In the genomic region with DNA sequence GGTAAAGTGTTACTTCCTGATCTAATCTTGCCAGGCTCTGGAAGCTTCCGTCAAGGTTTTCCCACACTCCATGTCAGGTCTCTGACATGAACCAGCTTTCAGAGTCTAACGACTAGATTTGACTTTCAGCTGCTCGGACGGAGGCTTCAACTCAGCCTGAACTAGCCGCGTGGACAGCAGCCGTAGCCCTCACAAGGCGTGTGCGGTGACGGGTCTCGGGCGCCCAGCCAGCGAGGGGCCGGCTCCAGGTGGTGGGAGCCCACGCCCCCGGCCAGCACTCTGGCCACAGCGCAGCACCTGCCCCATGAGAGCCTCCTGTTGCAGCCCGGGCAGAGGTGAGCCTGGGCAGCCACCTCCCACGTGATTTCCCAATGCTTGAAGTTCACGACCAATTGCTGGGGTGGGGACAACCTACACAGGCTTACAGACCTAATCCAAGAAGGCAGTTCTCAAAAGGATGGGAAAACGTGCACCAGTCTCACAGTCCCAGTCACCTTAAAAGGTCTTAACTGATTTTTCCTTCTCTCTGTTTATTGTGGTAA, we compare ENCODE assay signal across 21 cellular contexts. TPM values are rescaled to one million over a fixed set of nuclear protein-coding genes. Genes with fewer than 3 reads are reported as not detected.
DNase-seq lines count a peak whose midpoint lies in the region; ATAC-seq, FAIRE-seq and TF ChIP-seq lines count a peak whose summit lies in the region.
"Had no signal": no experiment of that assay in that cellular context is flagged by ENCODE, and none has a peak within 500 bp of the region (broad histone marks: within the 10 kb centered on the region; RNA-seq: fewer than 3 reads in every experiment).

No MANE protein-coding gene starts in this region.

- H3K4me1 ChIP-seq in BLaER1 treated with 17β-estradiol and CSF1 and Interleukin-3, amounts not matched to agents 10 nM and 100 nM, result peaks cover 53 to 97% (median 91%) of the 10 kb centered on the region in 10 experiments
- peaks cover 3% of the 10 kb centered on the region; the same call in 1 of the 2 replicates for H3K4me1 ChIP-seq in H9 (ENCODE audit: insufficient read depth, low read length)
- H3K4me1 ChIP-seq in K562 (replicated peaks in 1 of 2; ENCODE audit: control insufficient read depth in 2 of 2, insufficient read depth in 2 of 2, low read length in 2 of 2), result peaks cover 16 to 38% of the 10 kb centered on the region in 2 experiments
- peaks cover 5 to 13% of the 10 kb centered on the region in 2 donors for H3K4me1 ChIP-seq in ascending aorta
- H3K4me1 ChIP-seq in HAP-1, result peaks cover 21% of the 10 kb centered on the region

- no CpG with 5 or more reads among the region's 21 CpGs for WGBS in H9 (ENCODE audit: extremely low coverage, insufficient read length, low lambda C conversion rate)
- WGBS in K562 (ENCODE audit: insufficient coverage, low coverage, missing lambda C conversion rate), result under 1% methylated on average over 21 of the region's 21 CpGs

- DNase-seq in H9 (no peak), K562 (ENCODE audit: extremely low read depth in 1 of 4, low spot score in 3 of 4) (no peak), mesothelial cell of epicardium (ENCODE audit: low spot score in 2 of 2, unreplicated experiment in 2 of 2) (no peak), ascending aorta (ENCODE audit: low spot score in 2 of 2) (no peak), HAP-1 (ENCODE audit: low spot score in 2 of 2) (no peak)
- DNase-seq in stimulated activated CD4-positive, alpha-beta T cell treated with anti-CD3 and anti-CD28 coated beads, Interleukin-15, amount 100 ng/mL, for 24 hours, result no peak
- DNase-seq: dorsolateral prefrontal cortex, foreskin melanocyte, kidney glomerular epithelial cell, NCI-H1105 treated with DMSO at 0.1 percent for 48 hours, NCI-H2081 treated with DMSO at 0.1 percent for 48 hours, NCI-H510A treated with DMSO at 0.1 percent for 48 hours, thyroid gland had no signal

- POLR2A ChIA-PET in K562 (lab: Yijun Ruan, JAX), result interaction anchor here (0.7 kb wide), 1 partner anchor 37 kb away, joined by 3 read pairs; no protein-coding TSS in a partner anchor

- no peak overlapping the region for H2BK120ac ChIP-seq in H9 (ENCODE audit: low read depth, low read length, poor library complexity, severe bottlenecking)

- no peak overlapping the region for H2AFZ ChIP-seq in H9 (ENCODE audit: low read length)
- no peak overlapping the region for H2AFZ ChIP-seq in K562 (ENCODE audit: low read depth, low read length)

- TF ChIP-seq EP300 in K562 (IDR thresholded peaks at IDR 0.05; ENCODE audit: low read length), result no peak

- CTCF ChIA-PET in K562 (lab: Yijun Ruan, JAX; ENCODE audit: low intra/inter-chr PET ratio), result interaction anchor here (0.8 kb wide), 1 partner anchor 244 kb away, joined by 3 read pairs; no protein-coding TSS in a partner anchor

- H3K27me3 Mint-ChIP-seq in H9 (ENCODE audit: low read depth) (peaks cover 1% of the 10 kb centered on the region; the same call in 1 of the 2 replicates), mesothelial cell of epicardium (ENCODE audit: low read depth) (no peaks in the 10 kb centered on the region)

- in situ Hi-C loops in K562 (cut with MboI), result no loop called here
- in situ Hi-C loops in HAP-1 (cut with MboI; ENCODE audit: low sequenced_read_pairs), result loop anchor here (10.0 kb wide), 1 partner anchor 205 kb away; no protein-coding TSS in a partner anchor

- peak; percentile 15 for FAIRE-seq in K562 (lab: Jason Lieb, UNC)

- H4K20me1 ChIP-seq in BLaER1 treated with 17β-estradiol and CSF1 and Interleukin-3, amounts not matched to agents 10 nM and 100 nM, result peaks cover 3 to 47% (median 17%) of the 10 kb centered on the region in 11 experiments; a peak in 14 of 22 replicates
- no peaks in the 10 kb centered on the region for H4K20me1 ChIP-seq in H9 (ENCODE audit: control insufficient read depth, insufficient read depth, insufficient read length)
- peaks cover 7% of the 10 kb centered on the region for H4K20me1 ChIP-seq in K562 (replicated peaks; ENCODE audit: control insufficient read depth, insufficient read depth, low read length)

- H3K4me1 Mint-ChIP-seq in H9, result peaks cover 47 to 61% of the 10 kb centered on the region in 2 experiments
- peaks cover 64% of the 10 kb centered on the region for H3K4me1 Mint-ChIP-seq in mesothelial cell of epicardium

- peaks cover 0 to 36% (median 17%) of the 10 kb centered on the region in 11 experiments; a peak in 14 of 22 replicates for H3K27me3 ChIP-seq in BLaER1 treated with 17β-estradiol and CSF1 and Interleukin-3, amounts not matched to agents 10 nM and 100 nM
- no peaks in the 10 kb centered on the region for H3K27me3 ChIP-seq in H9 (ENCODE audit: insufficient read depth, low read length)
- H3K27me3 ChIP-seq in K562 (ENCODE audit: control insufficient read depth in 2 of 2, insufficient read depth in 2 of 2, low read length in 2 of 2), result peaks cover 54 to 76% of the 10 kb centered on the region in 2 experiments
- H3K27me3 ChIP-seq in ascending aorta, result no peaks in the 10 kb centered on the region
- no peaks in the 10 kb centered on the region for H3K27me3 ChIP-seq in HAP-1 (ENCODE audit: low read depth)
- H3K27me3 ChIP-seq: dorsolateral prefrontal cortex, right atrium auricular region, SJSA1, thyroid gland had no signal

- H2AK5ac ChIP-seq in H9 (ENCODE audit: insufficient read length, low read length), result no peak overlapping the region

- no peak for TF ChIP-seq CTCF in H9 (conservative IDR thresholded peaks at IDR 0.05)
- no peak for TF ChIP-seq CTCF in K562 (IDR thresholded peaks at IDR 0.05 in 2 of 3, conservative IDR thresholded peaks at IDR 0.05 in 1 of 3; ENCODE audit: insufficient read depth in 2 of 3, low read depth in 1 of 3, low read length in 3 of 3)
- TF ChIP-seq CTCF in mesothelial cell of epicardium (IDR thresholded peaks at IDR 0.05; ENCODE audit: unreplicated experiment), result no peak
- no peak for TF ChIP-seq CTCF in ascending aorta (IDR thresholded peaks at IDR 0.05)

- no peak overlapping the region for H2BK20ac ChIP-seq in H9 (ENCODE audit: low read depth, low read length, poor library complexity, severe bottlenecking)

- peaks cover 9% of the 10 kb centered on the region for H3K79me1 ChIP-seq in H9 (ENCODE audit: insufficient read depth, low read depth, low read length, poor library complexity, severe bottlenecking)

- H2BK12ac ChIP-seq in H9 (ENCODE audit: insufficient read length, low read depth, low read length), result no peak overlapping the region

- no peak overlapping the region for H4K5ac ChIP-seq in H9 (ENCODE audit: insufficient read length, low read depth, low read length)

- H3K9me3 Mint-ChIP-seq in H9, result no peaks in the 10 kb centered on the region; a peak in 1 of 5 replicates
- no peaks in the 10 kb centered on the region for H3K9me3 Mint-ChIP-seq in mesothelial cell of epicardium
- H3K9me3 Mint-ChIP-seq: activated T-helper 1 cell treated with anti-CD3 and anti-CD28 coated beads, Interleukin-12 subunit alpha, Interleukin-12 subunit beta, Interleukin-2, Interleukin-4 antibody, amounts not matched to agents 30 ng/mL and 10 ng/mL and 1 ng/mL, durations not matched to agents 14 hours and 24 hours and 36 hours; stimulated activated memory B cell treated with anti-CD40 and anti-IgM and Interleukin-4, amounts not matched to agents 10 μg/mL and 1 μg/mL and 100 μg/mL, for 72 hours had no signal

- H3K79me2 ChIP-seq in H9 (ENCODE audit: insufficient read depth, low read length), result peaks cover 2% of the 10 kb centered on the region; the same call in 1 of the 2 replicates
- no peaks in the 10 kb centered on the region for H3K79me2 ChIP-seq in K562 (ENCODE audit: control insufficient read depth, insufficient read depth, low read length)

- no peak overlapping the region for H3K4me3 ChIP-seq in BLaER1 treated with 17β-estradiol and CSF1 and Interleukin-3, amounts not matched to agents 10 nM and 100 nM
- H3K4me3 ChIP-seq in K562, result no peak overlapping the region
- H3K4me3 ChIP-seq in ascending aorta, result no peak overlapping the region
- no peak overlapping the region for H3K4me3 ChIP-seq in HAP-1
- H3K4me3 ChIP-seq: dorsolateral prefrontal cortex, right atrium auricular region, SJSA1, thyroid gland had no signal

- H2BK15ac ChIP-seq in H9 (ENCODE audit: low read depth, low read length), result no peak overlapping the region

- H3K23ac ChIP-seq in H9 (ENCODE audit: insufficient read length, low read depth, low read length), result no peak overlapping the region

- H3K36me3 Mint-ChIP-seq in H9 (ENCODE audit: insufficient read depth in 1 of 3, low read depth in 3 of 3) (peaks cover 0 to 7% (median 0%) of the 10 kb centered on the region in 3 experiments; a peak in 1 of 7 replicates), mesothelial cell of epicardium (no peaks in the 10 kb centered on the region)
- H3K36me3 Mint-ChIP-seq: stimulated activated memory B cell treated with anti-CD40 and anti-IgM and Interleukin-4, amounts not matched to agents 10 μg/mL and 1 μg/mL and 100 μg/mL, for 72 hours had no signal

- no peak for ATAC-seq in K562
- ATAC-seq in GM21717 (IDR thresholded peaks at IDR 0.05; ENCODE audit: unreplicated experiment), result no peak
- ATAC-seq: stimulated activated memory B cell treated with anti-CD40 and anti-IgM and Interleukin-4, amounts not matched to agents 10 μg/mL and 1 μg/mL and 100 μg/mL, for 72 hours had no signal

- no peaks in the 10 kb centered on the region for H3K9me1 ChIP-seq in K562 (ENCODE audit: control insufficient read depth, insufficient read depth, low read length)

- BruUV-seq in K562 (replicated peaks; lab: Mats Ljungman, UMichigan), result no TSS peak

- TF ChIP-seq RAD21 in K562 (CRISPR knock-in tag; conservative IDR thresholded peaks at IDR 0.05 in 1 of 2, IDR thresholded peaks at IDR 0.05 in 1 of 2), result no peak

- H3K27ac Mint-ChIP-seq in H9, result peak overlapping the region in 2 of 3 experiments; percentile 21 to 59; a peak in 2 of 7 replicates
- peak overlapping the region; percentile 17 for H3K27ac Mint-ChIP-seq in mesothelial cell of epicardium
- H3K27ac Mint-ChIP-seq: activated T-helper 1 cell treated with anti-CD3 and anti-CD28 coated beads, Interleukin-12 subunit alpha, Interleukin-12 subunit beta, Interleukin-2, Interleukin-4 antibody, amounts not matched to agents 30 ng/mL and 10 ng/mL and 1 ng/mL, durations not matched to agents 14 hours and 24 hours and 36 hours had no signal

- no peak overlapping the region for H3K4ac ChIP-seq in H9 (ENCODE audit: low read depth, low read length)

- no peak overlapping the region for H3T11ph ChIP-seq in H9 (ENCODE audit: low read length)

- H3K27ac ChIP-seq in BLaER1 treated with 17β-estradiol and CSF1 and Interleukin-3, amounts not matched to agents 10 nM and 100 nM, result no peak overlapping the region
- H3K27ac ChIP-seq in H9 (ENCODE audit: insufficient read length, low read depth, low read length), result no peak overlapping the region
- H3K27ac ChIP-seq in K562 (ENCODE audit: extremely low read depth, low read depth, low read length), result no peak overlapping the region
- H3K27ac ChIP-seq in ascending aorta, result no peak overlapping the region
- H3K27ac ChIP-seq: dorsolateral prefrontal cortex, epithelial cell of prostate, right atrium auricular region, SJSA1, thyroid gland had no signal

- H3K4me3 Mint-ChIP-seq in H9 (no peak overlapping the region), mesothelial cell of epicardium (no peak overlapping the region)
- H3K4me3 Mint-ChIP-seq: stimulated activated memory B cell treated with anti-CD40 and anti-IgM and Interleukin-4, amounts not matched to agents 10 μg/mL and 1 μg/mL and 100 μg/mL, for 72 hours had no signal

- H3K23me2 ChIP-seq in H9 (ENCODE audit: insufficient read length, low read depth, low read length, poor library complexity, severe bottlenecking), result no peaks in the 10 kb centered on the region

- H4K8ac ChIP-seq in H9 (replicated peaks; ENCODE audit: insufficient read length, low read depth, low read length), result no peak overlapping the region

- H3K36me3 ChIP-seq in BLaER1 treated with 17β-estradiol and CSF1 and Interleukin-3, amounts not matched to agents 10 nM and 100 nM, result no peaks in the 10 kb centered on the region
- no peaks in the 10 kb centered on the region for H3K36me3 ChIP-seq in K562 (ENCODE audit: control insufficient read depth, insufficient read depth, low read length)
- no peaks in the 10 kb centered on the region for H3K36me3 ChIP-seq in ascending aorta
- H3K36me3 ChIP-seq in HAP-1 (replicated peaks), result no peaks in the 10 kb centered on the region
- H3K36me3 ChIP-seq: right atrium auricular region, thyroid gland had no signal

- intact Hi-C loops in K562 (cut with micrococcal nuclease), result loop anchor here (5.0 kb wide), 1 partner anchor 178 kb away; no protein-coding TSS in a partner anchor
- intact Hi-C loops in ascending aorta (cut with DNase I), result loop anchor here (2.0 kb wide), 1 partner anchor 199 kb away; no protein-coding TSS in a partner anchor

- H4K91ac ChIP-seq in H9 (ENCODE audit: insufficient read length, low read depth, low read length), result no peak overlapping the region

- peak overlapping the region in 8 of 11 experiments; percentile 11 to 91 (median 81); a peak in 9 of 22 replicates for H3K4me2 ChIP-seq in BLaER1 treated with 17β-estradiol and CSF1 and Interleukin-3, amounts not matched to agents 10 nM and 100 nM
- H3K4me2 ChIP-seq in H9 (ENCODE audit: insufficient read depth, insufficient read length, low read length) (no peak overlapping the region), K562 (ENCODE audit: insufficient read depth, low read length) (no peak overlapping the region)

- H3K9me3 ChIP-seq in BLaER1 treated with 17β-estradiol and CSF1 and Interleukin-3, amounts not matched to agents 10 nM and 100 nM (replicated peaks in 1 of 11), result no peaks in the 10 kb centered on the region
- H3K9me3 ChIP-seq in H9 (ENCODE audit: control insufficient read depth, low read depth, low read length) (no peaks in the 10 kb centered on the region), K562 (replicated peaks; ENCODE audit: control insufficient read depth, insufficient read depth, low read depth, low read length) (no peaks in the 10 kb centered on the region), ascending aorta (no peaks in the 10 kb centered on the region), HAP-1 (no peaks in the 10 kb centered on the region)
- H3K9me3 ChIP-seq: right atrium auricular region, SJSA1, thyroid gland had no signal

- H3K14ac ChIP-seq in H9 (ENCODE audit: insufficient read depth, low read length), result no peak overlapping the region

- H3K9ac ChIP-seq in BLaER1 treated with 17β-estradiol and CSF1 and Interleukin-3, amounts not matched to agents 10 nM and 100 nM, result 0 out of 22 replicates have a peak overlapping the region, but pooled peaks of 1 of the 11 experiments have one; percentile 49
- H3K9ac ChIP-seq in H9 (ENCODE audit: extremely low read depth, insufficient read length, low read length) (no peak overlapping the region), K562 (ENCODE audit: insufficient read depth in 1 of 2, low read depth in 2 of 2, low read length in 2 of 2) (no peak overlapping the region; a peak in 1 of 4 replicates)

- no peak overlapping the region for H3K56ac ChIP-seq in H9 (ENCODE audit: insufficient read length, low read depth, low read length)

- no peak for TF ChIP-seq POLR2A in K562 (conservative IDR thresholded peaks at IDR 0.05)

- no peak overlapping the region for H2BK5ac ChIP-seq in H9 (ENCODE audit: insufficient read length, low read length)

- H3K18ac ChIP-seq in H9 (ENCODE audit: insufficient read length, low read depth, low read length), result no peak overlapping the region

RNA-seq across cellular contexts. Expression of a gene that starts 45.5 kb away (rescaled TPM):
- total RNA-seq in H9 (2021) (82.7 and 85.8 TPM in 2 replicates), K562 (2014; rRNA removed) (0.45 TPM in 1 of 2 replicates, not detected in the other), K562 (2014; rRNA removed; fragmentation: Illumina TruSeq; extraction: Trizol) (0.04 TPM in 1 of 2 replicates, not detected in the other), K562 (2015; rRNA removed; fragmentation: Illumina TruSeq; extraction: Trizol) (0.04 TPM in 2 replicates), K562 (2021) (0.20 TPM in 2 replicates), mesothelial cell of epicardium (69.8 to 76.0 TPM (median 73.2 TPM) in 3 replicates), ascending aorta (55.6 TPM)
- total RNA-seq in K562 (2011; cell fraction: chromatin; rRNA removed; ENCODE audit: low replicate concordance), result 0.05 and 0.69 TPM in 2 replicates
- total RNA-seq in K562 (2011; cell fraction: nucleolus; rRNA removed), result 0.13 and 0.33 TPM in 2 replicates
- total RNA-seq in K562 (2011; cell fraction: nucleoplasm; rRNA removed), result 0.07 and 0.69 TPM in 2 replicates
- polyA plus RNA-seq in K562 (2011; rRNA removed) (0.08 and 0.10 TPM in 2 replicates), K562 (2014; fragmentation: Illumina TruSeq; extraction: Trizol) (0.01 and 0.11 TPM in 2 replicates), K562 (2014; fragmentation: Nextera tagmentation; extraction: Ambion mirVana) (under 1 TPM; 0.01 TPM), K562 (2014; rRNA removed) (0.01 and 0.03 TPM in 2 replicates)
- 0.01 and 0.07 TPM in 2 replicates for polyA plus RNA-seq in K562 (2011; cell fraction: cytosol; rRNA removed)
- polyA plus RNA-seq in K562 (2011; cell fraction: nucleus; rRNA removed), result 0.03 and 0.06 TPM in 2 replicates
- 0.10 and 0.24 TPM in 2 replicates for polyA plus RNA-seq in K562 (2012)
- polyA minus RNA-seq in K562 (2011; rRNA and poly(A)+ RNA removed), result 0.07 and 0.12 TPM in 2 replicates
- polyA minus RNA-seq in K562 (2011; cell fraction: cytosol; rRNA and poly(A)+ RNA removed), result not detected in 2 replicates
- polyA minus RNA-seq in K562 (2011; cell fraction: nucleus; rRNA and poly(A)+ RNA removed), result 0.11 and 0.13 TPM in 2 replicates

RNA-seq across cellular contexts. Expression of a gene that starts 46.3 kb away (rescaled TPM):
- total RNA-seq in H9 (2021) (7.8 and 8.9 TPM in 2 replicates), K562 (2014; rRNA removed) (not detected in 2 replicates), K562 (2014; rRNA removed; fragmentation: Illumina TruSeq; extraction: Trizol) (not detected in 2 replicates), K562 (2015; rRNA removed; fragmentation: Illumina TruSeq; extraction: Trizol) (not detected in 2 replicates), K562 (2021) (0.33 TPM in 1 of 2 replicates, not detected in the other), mesothelial cell of epicardium (20.6 to 25.9 TPM (median 23.5 TPM) in 3 replicates), ascending aorta (5.4 TPM)
- total RNA-seq in K562 (2011; cell fraction: chromatin; rRNA removed; ENCODE audit: low replicate concordance), result 0.30 TPM in 1 of 2 replicates, not detected in the other
- total RNA-seq in K562 (2011; cell fraction: nucleolus; rRNA removed), result not detected in 2 replicates
- not detected in 2 replicates for total RNA-seq in K562 (2011; cell fraction: nucleoplasm; rRNA removed)
- polyA plus RNA-seq in K562 (2011; rRNA removed) (0.07 TPM in 1 of 2 replicates, not detected in the other), K562 (2014; fragmentation: Illumina TruSeq; extraction: Trizol) (not detected in 2 replicates), K562 (2014; fragmentation: Nextera tagmentation; extraction: Ambion mirVana) (not detected), K562 (2014; rRNA removed) (not detected in 2 replicates)
- not detected in 2 replicates for polyA plus RNA-seq in K562 (2011; cell fraction: cytosol; rRNA removed)
- polyA plus RNA-seq in K562 (2011; cell fraction: nucleus; rRNA removed), result not detected in 2 replicates
- 0.05 TPM in 1 of 2 replicates, not detected in the other for polyA plus RNA-seq in K562 (2012)
- not detected in 2 replicates for polyA minus RNA-seq in K562 (2011; rRNA and poly(A)+ RNA removed)
- not detected in 2 replicates for polyA minus RNA-seq in K562 (2011; cell fraction: cytosol; rRNA and poly(A)+ RNA removed)
- polyA minus RNA-seq in K562 (2011; cell fraction: nucleus; rRNA and poly(A)+ RNA removed), result not detected in 2 replicates
- total RNA-seq: T-helper 2 cell treated with Interferon-gamma antibody and Interleukin-4, amounts not matched to agents 100 ng/mL and 5 ng/mL, for 36 hours had no signal

Comparison
In these comparisons a context has a peak if more than half of its experiments do, and no peak if none do; other contexts are left out.
1. H3K4me2 ChIP-seq: peak in BLaER1 treated with 17β-estradiol and CSF1 and Interleukin-3, amounts not matched to agents 10 nM and 100 nM (8 of 11); none in H9 (single experiment) and K562 (single experiment).
2. RNA of a gene that starts 45.5 kb away (total RNA-seq): 82.7 to 85.8 TPM in H9, 69.8 to 76.0 TPM in mesothelial cell of epicardium and 55.6 TPM in ascending aorta (single experiment); 0.04 to 0.69 TPM in K562; every median in the first group is over 10 times any median in the second.